Comparison of ENCODE assay signal across 12 cellular contexts in the genomic region with DNA sequence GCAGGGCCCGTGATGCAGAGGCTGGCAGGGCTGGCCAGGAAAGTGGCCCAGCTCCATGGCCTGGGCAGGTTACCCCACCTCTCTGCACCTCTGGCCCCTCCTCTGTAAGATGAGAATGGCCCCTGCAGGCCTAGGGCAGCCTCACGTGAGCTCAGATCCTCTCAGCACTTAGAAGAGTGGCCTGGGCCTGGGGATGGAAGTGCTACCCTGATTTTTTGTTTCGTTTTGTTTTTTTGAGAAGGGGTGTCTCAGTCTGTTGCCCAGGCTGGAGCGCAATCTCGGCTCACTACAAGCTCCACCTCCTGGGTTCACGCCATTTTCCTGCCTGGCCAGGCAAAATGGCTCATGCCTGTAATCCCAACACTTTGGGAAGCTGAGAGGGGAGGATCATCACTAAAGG. TPM values are rescaled to one million over a fixed set of nuclear protein-coding genes. Genes with fewer than 3 reads are reported as not detected.
DNase-seq lines count a peak whose midpoint lies in the region; ATAC-seq and TF ChIP-seq lines count a peak whose summit lies in the region.
"Had no signal": no experiment of that assay in that cellular context is flagged by ENCODE, and none has a peak within 500 bp of the region (broad histone marks: within the 10 kb centered on the region; RNA-seq: fewer than 3 reads in every experiment).

No MANE protein-coding gene starts in this region.

- peak overlapping the region; percentile 99 for H3K27ac Mint-ChIP-seq in central memory CD8-positive, alpha-beta T cell (ENCODE audit: low read depth)
- H3K27ac Mint-ChIP-seq in glutamatergic neuron (ENCODE audit: unreplicated experiment) = no peak overlapping the region

- H3K4me3 ChIP-seq in HUES64 (ENCODE audit: low read length) = no peak overlapping the region
- H3K4me3 ChIP-seq in sigmoid colon = no peak overlapping the region

- H3K9me3 Mint-ChIP-seq in central memory CD8-positive, alpha-beta T cell = no peaks in the 10 kb centered on the region
- peaks cover 1% of the 10 kb centered on the region for H3K9me3 Mint-ChIP-seq in glutamatergic neuron (ENCODE audit: unreplicated experiment)

- WGBS in HUES64 = 44% methylated on average over 6 of the region's 6 CpGs
- 68 to 83% methylated on average over 6 of the region's 6 CpGs for WGBS in sigmoid colon, 2 donors

- peak overlapping the region; percentile 78 for H3K4me3 Mint-ChIP-seq in central memory CD8-positive, alpha-beta T cell
- H3K4me3 Mint-ChIP-seq in glutamatergic neuron (ENCODE audit: unreplicated experiment) = no peak overlapping the region

- H3K36me3 Mint-ChIP-seq in central memory CD8-positive, alpha-beta T cell (ENCODE audit: insufficient read depth) = peaks cover 6% of the 10 kb centered on the region
- no peaks in the 10 kb centered on the region for H3K36me3 Mint-ChIP-seq in glutamatergic neuron (ENCODE audit: unreplicated experiment)

- no peak for TF ChIP-seq POLR2A in sigmoid colon (IDR thresholded peaks at IDR 0.05)

- H3K4me1 Mint-ChIP-seq in central memory CD8-positive, alpha-beta T cell = peaks cover 74% of the 10 kb centered on the region
- no peaks in the 10 kb centered on the region for H3K4me1 Mint-ChIP-seq in glutamatergic neuron (ENCODE audit: low read depth, unreplicated experiment)

- no peaks in the 10 kb centered on the region for H3K27me3 Mint-ChIP-seq in central memory CD8-positive, alpha-beta T cell
- peaks cover 6% of the 10 kb centered on the region for H3K27me3 Mint-ChIP-seq in glutamatergic neuron (ENCODE audit: unreplicated experiment)

- peak; percentile 14 for DNase-seq in NCI-H2107 treated with DMSO at 0.1 percent for 48 hours (lab: John Stamatoyannopoulos, UW; ENCODE audit: unreplicated experiment)
- no peak for DNase-seq in NCI-H2107 (lab: John Stamatoyannopoulos, UW)
- no peak for DNase-seq in central memory CD8-positive, alpha-beta T cell (ENCODE audit: low spot score in 2 of 2)
- peak; percentile 37 for DNase-seq in sigmoid colon
- no peak for DNase-seq in glutamatergic neuron
- DNase-seq: 8988T, NCI-H1930 had no signal

- H3K36me3 ChIP-seq in HUES64 (ENCODE audit: insufficient read depth, low read length) (no peaks in the 10 kb centered on the region), sigmoid colon (no peaks in the 10 kb centered on the region)

- no peak overlapping the region for H3K9ac ChIP-seq in HUES64 (ENCODE audit: low read depth, low read length)

- H3K27me3 ChIP-seq in HUES64 (ENCODE audit: insufficient read depth, low read length) = no peaks in the 10 kb centered on the region
- peaks cover 0 to 3% (median 0%) of the 10 kb centered on the region in 3 donors for H3K27me3 ChIP-seq in sigmoid colon

- H3K4me1 ChIP-seq in HUES64 (ENCODE audit: insufficient read depth, low read length) = peaks cover 21% of the 10 kb centered on the region
- H3K4me1 ChIP-seq in sigmoid colon = no peaks in the 10 kb centered on the region

- H3K27ac ChIP-seq in HUES64 (ENCODE audit: low read depth, low read length) (peak overlapping the region; percentile 17), sigmoid colon (no peak overlapping the region)

- no peak for TF ChIP-seq EP300 in sigmoid colon (IDR thresholded peaks at IDR 0.05)

- H3K9me3 ChIP-seq in HUES64 (ENCODE audit: insufficient read depth, low read depth, low read length) = no peaks in the 10 kb centered on the region
- no peaks in the 10 kb centered on the region for H3K9me3 ChIP-seq in sigmoid colon

- TF ChIP-seq CTCF in sigmoid colon (IDR thresholded peaks at IDR 0.05) = no peak
- no peak for TF ChIP-seq CTCF in glutamatergic neuron (IDR thresholded peaks at IDR 0.05; ENCODE audit: partially characterized antibody, unreplicated experiment)

- no peak for ATAC-seq in central memory CD8-positive, alpha-beta T cell (replicated peaks; ENCODE audit: extremely low read depth, poor library complexity, severe bottlenecking)
- ATAC-seq in HG03571 (IDR thresholded peaks at IDR 0.05; ENCODE audit: unreplicated experiment) = no peak
- no peak for ATAC-seq in GM18519 (IDR thresholded peaks at IDR 0.05; ENCODE audit: low FRiP score, unreplicated experiment)
- ATAC-seq: SK-N-SH treated with all-trans-retinoic acid at 6 μM for 48 hours had no signal

- intact Hi-C loops in sigmoid colon (cut with DNase I) = no loop called here

RNA-seq across cellular contexts. Expression of a gene that starts 1.0 kb away (rescaled TPM):
- 0.35 TPM for polyA plus RNA-seq in HUES64 (2013, experiment 1 of 2)
- polyA plus RNA-seq in HUES64 (2013, experiment 2 of 2) = not detected
- total RNA-seq in sigmoid colon (not detected), glutamatergic neuron (ENCODE audit: unreplicated experiment) (not detected)
- 1 to 10 TPM in 1 of 3 donors, not detected in 2; 1.5 TPM for polyA plus RNA-seq in sigmoid colon
- total RNA-seq: dermis microvascular lymphatic vessel endothelial cell had no signal

RNA-seq across cellular contexts. Expression of a gene that starts 21.0 kb away (rescaled TPM):
- 2.2 TPM for polyA plus RNA-seq in HUES64 (2013, experiment 1 of 2)
- 2.4 TPM for polyA plus RNA-seq in HUES64 (2013, experiment 2 of 2)
- 10 to 100 TPM; 11.0 to 17.9 (median 11.8) TPM for total RNA-seq in sigmoid colon
- polyA plus RNA-seq in sigmoid colon = 10 to 100 TPM in 1 of 3 donors, 1 to 10 TPM in 2; 3.0 to 21.4 (median 4.6) TPM
- 1.0 TPM for total RNA-seq in glutamatergic neuron (ENCODE audit: unreplicated experiment)

RNA-seq across cellular contexts. Expression of a gene that starts 54.5 kb away (rescaled TPM):
- polyA plus RNA-seq in HUES64 (2013, experiment 1 of 2) = 2.9 TPM
- polyA plus RNA-seq in HUES64 (2013, experiment 2 of 2) = 3.7 TPM
- 100 to 1,000 TPM; 108 to 166 (median 125) TPM for total RNA-seq in sigmoid colon
- 10 to 100 TPM; 10.9 to 39.0 (median 36.2) TPM for polyA plus RNA-seq in sigmoid colon
- 5.9 TPM for total RNA-seq in glutamatergic neuron (ENCODE audit: unreplicated experiment)

RNA-seq across cellular contexts. Expression of a gene that starts 57.4 kb away (rescaled TPM):
- polyA plus RNA-seq in HUES64 (2013, experiment 1 of 2) = 2.4 TPM
- 4.2 TPM for polyA plus RNA-seq in HUES64 (2013, experiment 2 of 2)
- total RNA-seq in sigmoid colon (10 to 100 TPM in 1 of 4 donors, 1 to 10 TPM in 3; 3.0 to 10.2 (median 4.9) TPM), glutamatergic neuron (ENCODE audit: unreplicated experiment) (2.8 TPM)
- 1 to 10 TPM; 1.2 to 8.1 (median 4.6) TPM for polyA plus RNA-seq in sigmoid colon

Comparison
In these comparisons a context has a peak if more than half of its experiments do, and no peak if none do; other contexts are left out.
1. DNase-seq: peak in NCI-H2107 treated with DMSO at 0.1 percent for 48 hours (single experiment) and sigmoid colon (single experiment); none in NCI-H2107 (single experiment), central memory CD8-positive, alpha-beta T cell (0 of 2) and glutamatergic neuron (single experiment).
2. RNA of a gene that starts 54.5 kb away (total RNA-seq): 108 to 166 TPM in sigmoid colon; 5.9 TPM in glutamatergic neuron (single experiment); every median in the first group is over 10 times any median in the second.